17 cellular contexts compared by ENCODE assay signal in genomic region chr13:40878823-40879222, GRCh38.
A peak's percentile ranks its signal among the peaks of the same experiment; 100 is the strongest.
DNase-seq lines count a peak whose midpoint lies in the region; ATAC-seq, FAIRE-seq and TF ChIP-seq lines count a peak whose summit lies in the region.
"Had no signal": no experiment of that assay in that cellular context is flagged by ENCODE, and none has a peak within 500 bp of the region (broad histone marks: within the 10 kb centered on the region; RNA-seq: fewer than 3 reads in every experiment).

No MANE protein-coding gene starts in this region.

- H3K27me3 Mint-ChIP-seq in type B pancreatic cell = no peaks in the 10 kb centered on the region
- H3K27me3 Mint-ChIP-seq: B cell had no signal

- ATAC-seq in Right ventricle myocardium superior (ENCODE audit: poor library complexity) (peak; percentile 61), left cardiac atrium (peak; percentile 48 to 83), GM19467 (IDR thresholded peaks at IDR 0.05; ENCODE audit: unreplicated experiment) (no peak)
- ATAC-seq: CD8-positive, alpha-beta T cell had no signal

- H3K4me1 ChIP-seq in Karpas-422 (ENCODE audit: low read length) = no peaks in the 10 kb centered on the region
- H3K4me1 ChIP-seq in mesenchymal stem cell (ENCODE audit: control insufficient read depth, insufficient read depth, low read depth, low read length) = peaks cover 14% of the 10 kb centered on the region
- H3K4me1 ChIP-seq: BLaER1 treated with 17β-estradiol and CSF1 and Interleukin-3, amounts not matched to agents 10 nM and 100 nM had no signal

- H4K8ac ChIP-seq in mesenchymal stem cell (ENCODE audit: low read length) = no peak overlapping the region

- H3K79me2 ChIP-seq in Karpas-422 (ENCODE audit: low read length) = no peaks in the 10 kb centered on the region

- TF ChIP-seq CTCF in type B pancreatic cell (conservative IDR thresholded peaks at IDR 0.05) = no peak

- H3K9me3 ChIP-seq in Karpas-422 (ENCODE audit: low read length) = peaks cover 27% of the 10 kb centered on the region
- H3K9me3 ChIP-seq in mesenchymal stem cell (ENCODE audit: control insufficient read depth, low read length) = peaks cover 19% of the 10 kb centered on the region

- H3K27me3 ChIP-seq in Karpas-422 (ENCODE audit: low read length) (no peaks in the 10 kb centered on the region), mesenchymal stem cell (ENCODE audit: control insufficient read depth in 1 of 2, insufficient read depth in 1 of 2, low read length in 2 of 2) (no peaks in the 10 kb centered on the region)
- H3K27me3 ChIP-seq: BLaER1 treated with 17β-estradiol and CSF1 and Interleukin-3, amounts not matched to agents 10 nM and 100 nM had no signal

- H3K4ac ChIP-seq in mesenchymal stem cell (ENCODE audit: low read depth in 1 of 2, low read length in 2 of 2) = no peak overlapping the region

- TF ChIP-seq POLR2A in GM12891 (IDR thresholded peaks at IDR 0.05; ENCODE audit: low read depth, low read length) = no peak

- H3K4me3 Mint-ChIP-seq in type B pancreatic cell = no peak overlapping the region
- H3K4me3 Mint-ChIP-seq: B cell; CD8-positive, alpha-beta T cell; H9 had no signal

- H3K27ac ChIP-seq in Karpas-422 (ENCODE audit: low read length) = no peak overlapping the region
- peak overlapping the region; percentile 66 for H3K27ac ChIP-seq in mesenchymal stem cell (ENCODE audit: low read length, poor library complexity, severe bottlenecking)
- H3K27ac ChIP-seq: BLaER1 treated with 17β-estradiol and CSF1 and Interleukin-3, amounts not matched to agents 10 nM and 100 nM had no signal

- H3K18ac ChIP-seq in mesenchymal stem cell (ENCODE audit: low read depth in 1 of 2, low read length in 2 of 2) = no peak overlapping the region

- WGBS in mesenchymal stem cell = 96% methylated on average over 7 of the region's 7 CpGs

- no peak for FAIRE-seq in GM12891 (lab: Jason Lieb, UNC)
- FAIRE-seq: H1 had no signal

- H2BK120ac ChIP-seq in mesenchymal stem cell (ENCODE audit: low read depth, low read length) = no peak overlapping the region

- H3K23ac ChIP-seq in mesenchymal stem cell (ENCODE audit: low read length in 2 of 2) = no peak overlapping the region

- H2AFZ ChIP-seq in Karpas-422 (ENCODE audit: low read length) (no peak overlapping the region), mesenchymal stem cell (ENCODE audit: low read depth, low read length) (no peak overlapping the region)

- H4K20me1 ChIP-seq in Karpas-422 (ENCODE audit: insufficient read depth, low read depth, low read length) = no peaks in the 10 kb centered on the region
- H4K20me1 ChIP-seq: BLaER1 treated with 17β-estradiol and CSF1 and Interleukin-3, amounts not matched to agents 10 nM and 100 nM had no signal

- DNase-seq in Right ventricle myocardium superior = no peak
- no peak for DNase-seq in cardiac septum (ENCODE audit: low spot score)
- DNase-seq in Karpas-422 = peak; percentile 9
- DNase-seq in left cardiac atrium = no peak
- DNase-seq in mesenchymal stem cell = no peak
- DNase-seq in GM12891 (ENCODE audit: insufficient read length, low spot score) = no peak
- DNase-seq in type B pancreatic cell (ENCODE audit: extremely low spot score, unreplicated experiment) = no peak
- DNase-seq: CD8-positive, alpha-beta T cell; COR-L47; DMS 273 treated with DMSO at 0.1 percent for 48 hours; DMS53; GDM1; H9 had no signal

- H2BK5ac ChIP-seq in mesenchymal stem cell (ENCODE audit: low read depth, low read length, poor library complexity, severe bottlenecking) = no peak overlapping the region

- H3K36me3 ChIP-seq in Karpas-422 (ENCODE audit: insufficient read depth, low read length) = peaks cover 19% of the 10 kb centered on the region
- peaks cover 15 to 16% of the 10 kb centered on the region in 2 experiments for H3K36me3 ChIP-seq in mesenchymal stem cell (ENCODE audit: control insufficient read depth in 1 of 2, insufficient read depth in 2 of 2, low read depth in 1 of 2, low read length in 2 of 2)

- peaks cover 38% of the 10 kb centered on the region for H3K36me3 Mint-ChIP-seq in type B pancreatic cell

- H3K9ac ChIP-seq in Karpas-422 (ENCODE audit: low read length) (no peak overlapping the region), mesenchymal stem cell (ENCODE audit: low read length) (no peak overlapping the region)
- H3K9ac ChIP-seq: BLaER1 treated with 17β-estradiol and CSF1 and Interleukin-3, amounts not matched to agents 10 nM and 100 nM had no signal

- H3K9me2 ChIP-seq in Karpas-422 (replicated peaks; ENCODE audit: insufficient read depth, low read length) = no peaks in the 10 kb centered on the region

- peaks cover 22% of the 10 kb centered on the region for H3K9me3 Mint-ChIP-seq in type B pancreatic cell

- no peak overlapping the region for H2BK12ac ChIP-seq in mesenchymal stem cell (ENCODE audit: low read length in 2 of 2)

- intact Hi-C loops in Right ventricle myocardium superior (cut with DNase I) = no loop called here
- intact Hi-C loops in cardiac septum (cut with DNase I) = no loop called here
- intact Hi-C loops in left cardiac atrium (cut with DNase I) = no loop called here

- H3K4me3 ChIP-seq in Karpas-422 (ENCODE audit: low read length) (no peak overlapping the region), mesenchymal stem cell (ENCODE audit: insufficient read depth in 1 of 2, low read depth in 1 of 2, low read length in 2 of 2) (no peak overlapping the region)
- H3K4me3 ChIP-seq: BLaER1 treated with 17β-estradiol and CSF1 and Interleukin-3, amounts not matched to agents 10 nM and 100 nM had no signal

- H2AK5ac ChIP-seq in mesenchymal stem cell (ENCODE audit: low read length, severe bottlenecking) = peak overlapping the region; percentile 39

- H4K91ac ChIP-seq in mesenchymal stem cell (ENCODE audit: low read length) = no peak overlapping the region

- peaks cover 4% of the 10 kb centered on the region for H3K79me1 ChIP-seq in mesenchymal stem cell (replicated peaks; ENCODE audit: low read length, poor library complexity, severe bottlenecking)

- H3K4me2 ChIP-seq in Karpas-422 (ENCODE audit: low read depth, low read length, poor library complexity, severe bottlenecking) = no peak overlapping the region
- no peak overlapping the region for H3K4me2 ChIP-seq in mesenchymal stem cell (ENCODE audit: low read length, poor library complexity, severe bottlenecking)
- H3K4me2 ChIP-seq: BLaER1 treated with 17β-estradiol and CSF1 and Interleukin-3, amounts not matched to agents 10 nM and 100 nM had no signal

- H3K27ac Mint-ChIP-seq in type B pancreatic cell = no peak overlapping the region
- H3K27ac Mint-ChIP-seq: B cell; CD8-positive, alpha-beta T cell; H9 had no signal

- H3K4me1 Mint-ChIP-seq in type B pancreatic cell (ENCODE audit: unreplicated experiment) = no peaks in the 10 kb centered on the region
- H3K4me1 Mint-ChIP-seq: B cell, H9 had no signal

- H2BK15ac ChIP-seq in mesenchymal stem cell (ENCODE audit: low read depth, poor library complexity, severe bottlenecking) = no peak overlapping the region

- H3K14ac ChIP-seq in mesenchymal stem cell (ENCODE audit: low read length in 2 of 2) = no peak overlapping the region

TF ChIP-seq in GM12891, 5 proteins besides CTCF, POLR2A, EP300 and RAD21:
- TF ChIP-seq PAX5 (IDR thresholded peaks at IDR 0.05; ENCODE audit: insufficient read depth, low read length, severe bottlenecking) (no peak), POLR2AphosphoS5 (IDR thresholded peaks at IDR 0.05; ENCODE audit: low read depth, low read length) (no peak), TAF1 (IDR thresholded peaks at IDR 0.05; ENCODE audit: low read depth, low read length) (no peak), POU2F2 (IDR thresholded peaks at IDR 0.05; ENCODE audit: low read depth, low read length) (no peak), SPI1 (IDR thresholded peaks at IDR 0.05; ENCODE audit: low read depth, low read length) (no peak)
